In genomic region chr9:35757527-35758275, GRCh38 we compare ENCODE assay signal across 8 cellular contexts. TPM values are rescaled to one million over a fixed set of nuclear protein-coding genes. Genes with fewer than 3 reads are reported as not detected.
DNase-seq lines count a peak whose midpoint lies in the region; ATAC-seq and TF ChIP-seq lines count a peak whose summit lies in the region.

No MANE protein-coding gene starts in this region.

- TF ChIP-seq EP300 in transverse colon (IDR thresholded peaks at IDR 0.05; ENCODE audit: low read depth), result no peak

- in situ Hi-C loops in transverse colon (cut with MboI; ENCODE audit: low pct_ligation_motif_present in 1 of 4, low pct_unique_long_range_greater_than_20kb in 1 of 4, low sequenced_read_pairs in 3 of 4), result no loop called here

- no peaks in the 10 kb centered on the region for H3K9me2 ChIP-seq in GM23338 (ENCODE audit: insufficient read depth)

- H3K27ac Mint-ChIP-seq in GM23338, result peak overlapping the region; percentile 98
- peak overlapping the region; percentile 94 for H3K27ac Mint-ChIP-seq in central memory CD8-positive, alpha-beta T cell (ENCODE audit: low read depth)

- peak overlapping the region; percentile 95 for H2AFZ ChIP-seq in GM23338

- peaks cover 29% of the 10 kb centered on the region for H3K36me3 Mint-ChIP-seq in GM23338 (ENCODE audit: low read depth)
- peaks cover 13% of the 10 kb centered on the region for H3K36me3 Mint-ChIP-seq in central memory CD8-positive, alpha-beta T cell (ENCODE audit: insufficient read depth)

- peak overlapping the region; percentile 57 for H3K4me3 ChIP-seq in GM12865 (ENCODE audit: low read depth, low read length)
- peak overlapping the region; percentile 98 for H3K4me3 ChIP-seq in GM23338
- H3K4me3 ChIP-seq in lower lobe of right lung, result peak overlapping the region; percentile 68
- peak overlapping the region; percentile 49 to 89 (median 70) for H3K4me3 ChIP-seq in transverse colon

- no peaks in the 10 kb centered on the region for H3K9me3 ChIP-seq in lower lobe of right lung
- no peaks in the 10 kb centered on the region for H3K9me3 ChIP-seq in transverse colon

- H3K27ac ChIP-seq in GM23338 (ENCODE audit: low read depth), result peak overlapping the region; percentile 99
- H3K27ac ChIP-seq in lower lobe of right lung, result peak overlapping the region; percentile 93
- H3K27ac ChIP-seq in transverse colon, result peak overlapping the region; percentile 91 to 97 (median 93)

- peaks cover 18% of the 10 kb centered on the region; the same call in 1 of the 2 replicates for H3F3A ChIP-seq in GM23338 (replicated peaks; ENCODE audit: low read depth)

- intact Hi-C loops in lower lobe of right lung (cut with DNase I), result no loop called here
- intact Hi-C loops in transverse colon (cut with DNase I; ENCODE audit: low total_unique reads), result no loop called here

- peaks cover 6% of the 10 kb centered on the region for H3K27me3 Mint-ChIP-seq in GM23338 (ENCODE audit: insufficient read depth, low read depth, poor library complexity)
- H3K27me3 Mint-ChIP-seq in central memory CD8-positive, alpha-beta T cell, result no peaks in the 10 kb centered on the region

- H3K9me3 Mint-ChIP-seq in GM23338, result no peaks in the 10 kb centered on the region; the same call in 1 of the 3 replicates
- no peaks in the 10 kb centered on the region for H3K9me3 Mint-ChIP-seq in central memory CD8-positive, alpha-beta T cell

- ATAC-seq in GM23338 (peak; percentile 78), lower lobe of right lung (peak; percentile 81 to 88)
- peak; percentile 13 for ATAC-seq in central memory CD8-positive, alpha-beta T cell (replicated peaks; ENCODE audit: extremely low read depth, poor library complexity, severe bottlenecking)

- TF ChIP-seq CTCF in GM12865 (IDR thresholded peaks at IDR 0.05; ENCODE audit: insufficient read depth, low read depth, low read length, missing control alignments) (no peak), GM23338 (conservative IDR thresholded peaks at IDR 0.05; ENCODE audit: low read depth in 2 of 2) (no peak), lower lobe of right lung (IDR thresholded peaks at IDR 0.05) (no peak), transverse colon (IDR thresholded peaks at IDR 0.05) (no peak)

- H3K79me2 ChIP-seq in GM23338 (replicated peaks; ENCODE audit: insufficient read depth), result peaks cover 49% of the 10 kb centered on the region

- H3K4me1 Mint-ChIP-seq in GM23338, result peaks cover 40% of the 10 kb centered on the region
- peaks cover 48% of the 10 kb centered on the region for H3K4me1 Mint-ChIP-seq in central memory CD8-positive, alpha-beta T cell

- peak overlapping the region; percentile 89 for H3K4me2 ChIP-seq in GM23338

- H4K20me1 ChIP-seq in GM23338 (replicated peaks; ENCODE audit: insufficient read depth), result peaks cover 3% of the 10 kb centered on the region; the same call in 1 of the 2 replicates

- no peaks in the 10 kb centered on the region for H3K36me3 ChIP-seq in GM23338 (ENCODE audit: insufficient read depth)
- H3K36me3 ChIP-seq in lower lobe of right lung, result peaks cover 20% of the 10 kb centered on the region
- H3K36me3 ChIP-seq in transverse colon, result peaks cover 0 to 12% (median 6%) of the 10 kb centered on the region in 4 donors

- peak overlapping the region; percentile 94 for H3K4me3 Mint-ChIP-seq in GM23338
- peak overlapping the region; percentile 99 for H3K4me3 Mint-ChIP-seq in central memory CD8-positive, alpha-beta T cell

- DNase-seq in GM12865 (ENCODE audit: low read depth) (no peak), GM23338 (ENCODE audit: low spot score) (no peak), NCI-H2196 (lab: John Stamatoyannopoulos, UW; ENCODE audit: unreplicated experiment) (peak; percentile 64), lower lobe of right lung (peak; percentile 56), transverse colon (no peak), GOT3 (lab: John Stamatoyannopoulos, UW) (no peak), NCI-H446 treated with DMSO at 0.1 percent for 48 hours (lab: John Stamatoyannopoulos, UW) (no peak)
- no peak for DNase-seq in central memory CD8-positive, alpha-beta T cell (ENCODE audit: low spot score in 2 of 2)

- H3K27me3 ChIP-seq in GM23338 (ENCODE audit: insufficient read depth), result no peaks in the 10 kb centered on the region
- no peaks in the 10 kb centered on the region for H3K27me3 ChIP-seq in lower lobe of right lung (ENCODE audit: low read depth)
- H3K27me3 ChIP-seq in transverse colon, result no peaks in the 10 kb centered on the region

- 0 to 5% methylated on average over 5 of the region's 5 CpGs for WGBS in transverse colon (ENCODE audit: low coverage in 1 of 2), 2 donors

- H3K4me1 ChIP-seq in GM23338 (ENCODE audit: insufficient read depth), result peaks cover 18% of the 10 kb centered on the region
- peaks cover 43% of the 10 kb centered on the region for H3K4me1 ChIP-seq in lower lobe of right lung
- peaks cover 11 to 46% (median 16%) of the 10 kb centered on the region in 4 donors for H3K4me1 ChIP-seq in transverse colon

- no peak for TF ChIP-seq POLR2A in transverse colon (IDR thresholded peaks at IDR 0.05)

TF ChIP-seq in GM23338, 12 proteins besides CTCF, POLR2A, EP300 and RAD21 (continues in another document):
- no peak for TF ChIP-seq CREB1 (CRISPR knock-in tag; IDR thresholded peaks at IDR 0.05; ENCODE audit: low read depth)

RNA-seq across cellular contexts. Expression of gene MSMP, which starts 3.6 kb away (rescaled TPM):
- total RNA-seq in GM23338 (2014; rRNA removed; shearing (Covaris generic)), result not detected in 2 replicates
- polyA plus RNA-seq in GM23338 (2016; fragmentation: Nextera tagmentation; extraction: Ambion mirVana), result 0.57 and 0.81 TPM in 2 replicates
- total RNA-seq in lower lobe of right lung (not detected), transverse colon (not detected)

RNA-seq across cellular contexts. Expression of gene RGP1, which starts 8.6 kb away (rescaled TPM):
- total RNA-seq in GM23338 (2014; rRNA removed; shearing (Covaris generic)), result 12.9 and 16.0 TPM in 2 replicates
- polyA plus RNA-seq in GM23338 (2016; fragmentation: Nextera tagmentation; extraction: Ambion mirVana), result 2.7 and 2.8 TPM in 2 replicates
- total RNA-seq in lower lobe of right lung (29.6 TPM), transverse colon (10 to 100 TPM; 30.3 to 47.5 (median 43.7) TPM)

RNA-seq across cellular contexts. Expression of gene GBA2, which starts 8.7 kb away (rescaled TPM):
- total RNA-seq in GM23338 (2014; rRNA removed; shearing (Covaris generic)), result 80.1 and 80.2 TPM in 2 replicates
- polyA plus RNA-seq in GM23338 (2016; fragmentation: Nextera tagmentation; extraction: Ambion mirVana), result 32.1 and 32.8 TPM in 2 replicates
- total RNA-seq in lower lobe of right lung, result 68.0 TPM
- total RNA-seq in transverse colon, result 100 to 1,000 TPM; 217 to 709 (median 255) TPM

RNA-seq across cellular contexts. Expression of gene CREB3, which starts 25.2 kb away (rescaled TPM):
- 24.9 and 32.4 TPM in 2 replicates for total RNA-seq in GM23338 (2014; rRNA removed; shearing (Covaris generic))
- 19.2 and 20.3 TPM in 2 replicates for polyA plus RNA-seq in GM23338 (2016; fragmentation: Nextera tagmentation; extraction: Ambion mirVana)
- total RNA-seq in lower lobe of right lung (28.1 TPM), transverse colon (10 to 100 TPM; 22.4 to 69.7 (median 45.5) TPM)

RNA-seq across cellular contexts. Expression of gene TLN1, which starts 25.7 kb away (rescaled TPM):
- 116 and 120 TPM in 2 replicates for total RNA-seq in GM23338 (2014; rRNA removed; shearing (Covaris generic))
- polyA plus RNA-seq in GM23338 (2016; fragmentation: Nextera tagmentation; extraction: Ambion mirVana), result 21.5 and 26.0 TPM in 2 replicates
- total RNA-seq in lower lobe of right lung (406 TPM), transverse colon (100 to 1,000 TPM; 158 to 328 (median 177) TPM)

Comparison
In these comparisons a context has a peak if more than half of its experiments do, and no peak if none do; other contexts are left out.
1. DNase-seq: peak in NCI-H2196 (single experiment) and lower lobe of right lung (single experiment); none in GM12865 (single experiment), GM23338 (single experiment), central memory CD8-positive, alpha-beta T cell (0 of 2), transverse colon (single experiment), GOT3 (single experiment) and NCI-H446 treated with DMSO at 0.1 percent for 48 hours (single experiment).
2. ATAC-seq: peak in every context shown above with its lines; median percentile 84 in lower lobe of right lung; 78 in GM23338; 13 in central memory CD8-positive, alpha-beta T cell.
3. Peak in every context shown above with its lines, with median percentiles within 50 percentile points of each other: H3K4me3 ChIP-seq and H3K27ac ChIP-seq.